13 cellular contexts compared by ENCODE assay signal in the genomic region with DNA sequence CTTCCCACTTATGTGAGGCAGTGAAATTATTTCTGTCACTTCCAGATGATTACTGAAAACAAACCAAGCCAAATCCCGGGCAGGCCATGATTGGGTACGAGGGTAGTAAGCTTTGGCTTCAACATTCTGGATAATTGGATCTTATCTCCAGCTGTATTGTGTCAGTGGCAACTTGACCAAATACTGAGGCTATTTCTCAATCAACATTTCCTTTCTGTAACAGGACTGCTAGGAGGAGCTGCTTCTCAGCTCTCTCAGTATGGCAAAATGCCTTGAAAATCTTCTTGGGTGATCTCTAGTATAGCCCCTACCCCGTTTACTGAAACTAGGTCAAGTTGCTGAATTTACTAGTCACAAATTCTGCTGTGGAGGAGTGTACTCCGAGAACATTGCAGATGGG.
DNase-seq lines count a peak whose midpoint lies in the region; ATAC-seq and TF ChIP-seq lines count a peak whose summit lies in the region.
"Had no signal": no experiment of that assay in that cellular context is flagged by ENCODE, and none has a peak within 500 bp of the region (broad histone marks: within the 10 kb centered on the region; RNA-seq: fewer than 3 reads in every experiment).

No MANE protein-coding gene starts in this region.

- no peak overlapping the region for H3K56ac ChIP-seq in IMR-90 (ENCODE audit: extremely low read depth, insufficient read depth, low read length)

- no peaks in the 10 kb centered on the region for H3K9me3 Mint-ChIP-seq in stimulated activated effector memory CD8-positive, alpha-beta T cell treated with anti-CD3 and anti-CD28 coated beads, Interleukin-12 subunit alpha, Interleukin-12 subunit beta, amount 100 ng/mL, for 72 hours

- intact Hi-C loops in IMR-90 (cut with micrococcal nuclease) = no loop called here
- intact Hi-C loops in posterior vena cava (cut with DNase I) = no loop called here

- H3K27ac Mint-ChIP-seq in stimulated activated effector memory CD8-positive, alpha-beta T cell treated with anti-CD3 and anti-CD28 coated beads, Interleukin-12 subunit alpha, Interleukin-12 subunit beta, amount 100 ng/mL, for 72 hours = no peak overlapping the region

- no peaks in the 10 kb centered on the region for H3K36me3 ChIP-seq in IMR-90 (ENCODE audit: control insufficient read depth, insufficient read depth, low read length)
- H3K36me3 ChIP-seq: HAP-1 had no signal

- no peak overlapping the region for H2AK9ac ChIP-seq in IMR-90 (replicated peaks; ENCODE audit: low read depth, low read length, poor library complexity)

- no peak overlapping the region for H4K8ac ChIP-seq in IMR-90 (ENCODE audit: low read depth in 2 of 2, low read length in 2 of 2)

- no peaks in the 10 kb centered on the region for H3K36me3 Mint-ChIP-seq in stimulated activated effector memory CD8-positive, alpha-beta T cell treated with anti-CD3 and anti-CD28 coated beads, Interleukin-12 subunit alpha, Interleukin-12 subunit beta, amount 100 ng/mL, for 72 hours

- CTCF ChIA-PET in IMR-90 (lab: Yijun Ruan, JAX) = interaction anchor here (1.4 kb wide), 1 partner anchor 24 kb away, joined by 4 read pairs; no protein-coding TSS in a partner anchor

- no peaks in the 10 kb centered on the region for H4K20me1 ChIP-seq in IMR-90 (ENCODE audit: insufficient read depth, low read length)

- no peak for TF ChIP-seq RAD21 in IMR-90 (IDR thresholded peaks at IDR 0.05; ENCODE audit: low read length)

- H2BK20ac ChIP-seq in IMR-90 (ENCODE audit: low read depth, low read length) = no peak overlapping the region

- H2AFZ ChIP-seq in IMR-90 (replicated peaks; ENCODE audit: low read length, poor library complexity) = no peak overlapping the region

- H3K4me2 ChIP-seq in IMR-90 (ENCODE audit: low read depth, low read length) = no peak overlapping the region

- H3K27me3 ChIP-seq in IMR-90 (ENCODE audit: control insufficient read depth, insufficient read depth, low read length) = no peaks in the 10 kb centered on the region

- no peak overlapping the region for H3K14ac ChIP-seq in IMR-90 (replicated peaks; ENCODE audit: low read depth, low read length)

- WGBS in IMR-90 (ENCODE audit: extremely low coverage in 2 of 2, insufficient read length in 1 of 2), 2 experiments = no CpG with 5 or more reads among the region's 4 CpGs

- ATAC-seq in IMR-90 (ENCODE audit: low read depth) (peak; percentile 42), HG03520 (IDR thresholded peaks at IDR 0.05; ENCODE audit: unreplicated experiment) (no peak)
- ATAC-seq in stimulated activated effector memory CD8-positive, alpha-beta T cell treated with anti-CD3 and anti-CD28 coated beads, Interleukin-12 subunit alpha, Interleukin-12 subunit beta, amount 100 ng/mL, for 72 hours = no peak
- ATAC-seq: K562 had no signal

- no peak overlapping the region for H4K5ac ChIP-seq in IMR-90 (ENCODE audit: low read depth, low read length)

- no peak overlapping the region for H3K23ac ChIP-seq in IMR-90 (ENCODE audit: low read depth, low read length)

- no peaks in the 10 kb centered on the region for H3K79me1 ChIP-seq in IMR-90 (ENCODE audit: low read depth in 1 of 2, low read length in 2 of 2)

- H4K91ac ChIP-seq in IMR-90 (ENCODE audit: insufficient read depth, low read depth, low read length) = no peak overlapping the region

- TF ChIP-seq POLR2A in IMR-90 (IDR thresholded peaks at IDR 0.05; ENCODE audit: low read depth, low read length) = no peak

- H3K4me3 Mint-ChIP-seq in stimulated activated effector memory CD8-positive, alpha-beta T cell treated with anti-CD3 and anti-CD28 coated beads, Interleukin-12 subunit alpha, Interleukin-12 subunit beta, amount 100 ng/mL, for 72 hours = no peak overlapping the region

- in situ Hi-C loops in IMR-90 (cut with MboI; ENCODE audit: low sequenced_read_pairs) = no loop called here

- H2BK15ac ChIP-seq in IMR-90 (ENCODE audit: low read depth, low read length) = no peak overlapping the region

- H3K27ac ChIP-seq in IMR-90 (ENCODE audit: insufficient read depth, low read length) = no peak overlapping the region

- no peak overlapping the region for H2BK5ac ChIP-seq in IMR-90 (ENCODE audit: low read depth, low read length, poor library complexity, severe bottlenecking)

- H2AK5ac ChIP-seq in IMR-90 (ENCODE audit: low read depth, low read length) = no peak overlapping the region

- POLR2A ChIA-PET in IMR-90 (lab: Charles Lee; ENCODE audit: unreplicated experiment) = no interaction called here

- H3K18ac ChIP-seq in IMR-90 (ENCODE audit: low read depth, low read length) = no peak overlapping the region; the same call in 1 of the 2 replicates

- H3K4me1 Mint-ChIP-seq in stimulated activated effector memory CD8-positive, alpha-beta T cell treated with anti-CD3 and anti-CD28 coated beads, Interleukin-12 subunit alpha, Interleukin-12 subunit beta, amount 100 ng/mL, for 72 hours = no peaks in the 10 kb centered on the region

- H3K9me3 ChIP-seq in IMR-90 (ENCODE audit: control insufficient read depth, insufficient read depth, low read length) = no peaks in the 10 kb centered on the region
- H3K9me3 ChIP-seq: HAP-1 had no signal

- H3K9ac ChIP-seq in IMR-90 (ENCODE audit: low read depth, low read length) = no peak overlapping the region

- H3K4me3 ChIP-seq in IMR-90 (ENCODE audit: insufficient read depth, low read depth, low read length) (no peak overlapping the region), cardiac fibroblast (replicated peaks in 1 of 2; ENCODE audit: low read depth in 2 of 2, low read length in 2 of 2) (no peak overlapping the region)
- H3K4me3 ChIP-seq: HAP-1, K562 had no signal

- H3K9me1 ChIP-seq in IMR-90 (ENCODE audit: insufficient read depth, low read length) = no peaks in the 10 kb centered on the region

- dilution Hi-C loops in IMR-90 (cut with HindIII; ENCODE audit: low sequenced_read_pairs, unreplicated experiment) = no loop called here

- no peak overlapping the region for H3K4ac ChIP-seq in IMR-90 (ENCODE audit: low read depth, low read length)

- H2BK120ac ChIP-seq in IMR-90 (ENCODE audit: low read depth, low read length) = no peak overlapping the region

- H3K4me1 ChIP-seq in IMR-90 (ENCODE audit: control insufficient read depth, insufficient read depth, low read length) = peaks cover 6% of the 10 kb centered on the region; the same call in 1 of the 2 replicates
- H3K4me1 ChIP-seq: HAP-1 had no signal

- TF ChIP-seq CTCF in IMR-90 (conservative IDR thresholded peaks at IDR 0.05; ENCODE audit: low read depth, low read length) = no peak
- no peak for TF ChIP-seq CTCF in cardiac fibroblast (IDR thresholded peaks at IDR 0.05; ENCODE audit: low read depth, low read length)

- no TSS peak for BruUV-seq in IMR-90 (replicated peaks; lab: Mats Ljungman, UMichigan)

- DNase-seq in AG20443 (ENCODE audit: low spot score) = peak; percentile 7
- peak; percentile 30 for DNase-seq in IMR-90
- DNase-seq in cardiac fibroblast (ENCODE audit: low read depth in 2 of 2) = peak; percentile 52 to 77
- peak; percentile 56 for DNase-seq in iris pigment epithelial cell (ENCODE audit: low read depth)
- no peak for DNase-seq in stimulated activated effector memory CD8-positive, alpha-beta T cell treated with anti-CD3 and anti-CD28 coated beads, Interleukin-12 subunit alpha, Interleukin-12 subunit beta, amount 100 ng/mL, for 72 hours (ENCODE audit: low spot score in 2 of 2)
- no peak for DNase-seq in NCI-H774 (lab: John Stamatoyannopoulos, UW)
- DNase-seq in posterior vena cava (ENCODE audit: low spot score) = no peak
- DNase-seq: AML-193, NCI-H446, SHP77 treated with DMSO at 0.1 percent for 48 hours had no signal

TF ChIP-seq in IMR-90, 13 proteins besides CTCF, POLR2A, EP300 and RAD21:
- no peak for TF ChIP-seq RFX5 (IDR thresholded peaks at IDR 0.05; ENCODE audit: low read depth, low read length)
- no peak for TF ChIP-seq MAFK (IDR thresholded peaks at IDR 0.05; ENCODE audit: low read depth, low read length)
- no peak for TF ChIP-seq MXI1 (IDR thresholded peaks at IDR 0.05; ENCODE audit: borderline replicate concordance, low read depth, low read length)
- no peak for TF ChIP-seq MAZ (IDR thresholded peaks at IDR 0.05; ENCODE audit: borderline replicate concordance, low read depth, low read length)
- no peak for TF ChIP-seq FOS (IDR thresholded peaks at IDR 0.05; ENCODE audit: low read depth, low read length)
- TF ChIP-seq, protein P1, sequence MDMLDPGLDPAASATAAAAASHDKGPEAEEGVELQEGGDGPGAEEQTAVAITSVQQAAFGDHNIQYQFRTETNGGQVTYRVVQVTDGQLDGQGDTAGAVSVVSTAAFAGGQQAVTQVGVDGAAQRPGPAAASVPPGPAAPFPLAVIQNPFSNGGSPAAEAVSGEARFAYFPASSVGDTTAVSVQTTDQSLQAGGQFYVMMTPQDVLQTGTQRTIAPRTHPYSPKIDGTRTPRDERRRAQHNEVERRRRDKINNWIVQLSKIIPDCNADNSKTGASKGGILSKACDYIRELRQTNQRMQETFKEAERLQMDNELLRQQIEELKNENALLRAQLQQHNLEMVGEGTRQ (IDR thresholded peaks at IDR 0.05; ENCODE audit: low read depth, low read length) = no peak
- TF ChIP-seq, protein P2, sequence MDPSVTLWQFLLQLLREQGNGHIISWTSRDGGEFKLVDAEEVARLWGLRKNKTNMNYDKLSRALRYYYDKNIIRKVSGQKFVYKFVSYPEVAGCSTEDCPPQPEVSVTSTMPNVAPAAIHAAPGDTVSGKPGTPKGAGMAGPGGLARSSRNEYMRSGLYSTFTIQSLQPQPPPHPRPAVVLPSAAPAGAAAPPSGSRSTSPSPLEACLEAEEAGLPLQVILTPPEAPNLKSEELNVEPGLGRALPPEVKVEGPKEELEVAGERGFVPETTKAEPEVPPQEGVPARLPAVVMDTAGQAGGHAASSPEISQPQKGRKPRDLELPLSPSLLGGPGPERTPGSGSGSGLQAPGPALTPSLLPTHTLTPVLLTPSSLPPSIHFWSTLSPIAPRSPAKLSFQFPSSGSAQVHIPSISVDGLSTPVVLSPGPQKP (IDR thresholded peaks at IDR 0.05; ENCODE audit: borderline replicate concordance, low read depth, low read length) = no peak
- no peak for TF ChIP-seq CHD1 (IDR thresholded peaks at IDR 0.05; ENCODE audit: low read depth, low read length)
- TF ChIP-seq CEBPB (IDR thresholded peaks at IDR 0.05; ENCODE audit: low read depth, low read length) = no peak
- no peak for TF ChIP-seq NFE2L2 (IDR thresholded peaks at IDR 0.05; ENCODE audit: low read depth, low read length)
- no peak for TF ChIP-seq BHLHE40 (IDR thresholded peaks at IDR 0.05; ENCODE audit: low read depth, low read length)
- no peak for TF ChIP-seq SMC3 (IDR thresholded peaks at IDR 0.05; ENCODE audit: low read depth, low read length)
- no peak for TF ChIP-seq RCOR1 (IDR thresholded peaks at IDR 0.05; ENCODE audit: insufficient replicate concordance, low read length)

Comparison
In these comparisons a context has a peak if more than half of its experiments do, and no peak if none do; other contexts are left out.
1. DNase-seq: peak in AG20443 (single experiment), IMR-90 (single experiment), cardiac fibroblast (2 of 2) and iris pigment epithelial cell (single experiment); none in stimulated activated effector memory CD8-positive, alpha-beta T cell treated with anti-CD3 and anti-CD28 coated beads, Interleukin-12 subunit alpha, Interleukin-12 subunit beta, amount 100 ng/mL, for 72 hours (0 of 2), NCI-H774 (single experiment) and posterior vena cava (single experiment).